Comparison of ENCODE assay signal across 1 cellular context in the genomic region with DNA sequence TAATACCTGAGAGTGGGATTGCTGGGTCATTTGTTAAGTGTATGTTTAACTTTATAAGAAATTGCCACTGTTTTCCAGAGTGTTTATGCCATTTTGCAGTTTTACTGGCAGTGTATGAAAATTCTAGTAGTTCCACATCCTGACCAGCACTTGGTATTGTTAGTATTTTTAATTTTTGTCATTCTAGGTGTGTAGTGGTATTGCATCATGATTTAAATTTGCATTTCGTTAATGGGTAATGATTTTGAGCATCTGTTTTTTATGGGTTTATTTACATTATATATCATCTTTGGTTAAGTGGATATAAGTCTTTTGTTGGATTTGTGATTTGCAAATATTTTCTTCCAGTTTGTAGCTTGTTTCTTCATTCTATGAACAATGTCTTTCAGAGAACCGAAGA.
TF ChIP-seq lines count a peak whose summit lies in the region.

No MANE protein-coding gene starts in this region.

TF ChIP-seq in K562, 482 proteins besides CTCF, POLR2A, EP300 and RAD21:
- TF ChIP-seq PHB2 (IDR thresholded peaks at IDR 0.05; ENCODE audit: low read depth) (no peak), ARID4B (CRISPR knock-in tag; IDR thresholded peaks at IDR 0.05) (no peak), IFI16 (CRISPR knock-in tag; IDR thresholded peaks at IDR 0.05) (no peak), CEBPB (tag; IDR thresholded peaks at IDR 0.05) (peak; percentile 59), E2F4 (CRISPR knock-in tag; IDR thresholded peaks at IDR 0.05; ENCODE audit: low read depth) (no peak), MED1 (CRISPR knock-in tag; IDR thresholded peaks at IDR 0.05; ENCODE audit: borderline replicate concordance) (no peak), ZBTB33 (CRISPR knock-in tag; IDR thresholded peaks at IDR 0.05) (no peak), CEBPG (CRISPR knock-in tag; IDR thresholded peaks at IDR 0.05) (no peak; the same call in 1 of the 2 replicates), CEBPG (tag; conservative IDR thresholded peaks at IDR 0.05 in 1 of 2, IDR thresholded peaks at IDR 0.05 in 1 of 2) (peak in 1 of 2 experiments; percentile 73; a peak in 2 of 4 replicates), RBM34 (IDR thresholded peaks at IDR 0.05; ENCODE audit: borderline replicate concordance, insufficient read depth, low read length) (no peak), ZBTB26 (CRISPR knock-in tag; IDR thresholded peaks at IDR 0.05) (no peak), KLF10 (CRISPR knock-in tag; IDR thresholded peaks at IDR 0.05) (no peak), ZNF77 (CRISPR knock-in tag; IDR thresholded peaks at IDR 0.05) (no peak), BHLHE40 (IDR thresholded peaks at IDR 0.05; ENCODE audit: low read length) (no peak), PPARD (CRISPR knock-in tag; IDR thresholded peaks at IDR 0.05) (no peak), FIP1L1 (IDR thresholded peaks at IDR 0.05; ENCODE audit: low read depth, low read length, poor library complexity, severe bottlenecking) (no peak)
- TF ChIP-seq, protein P1, sequence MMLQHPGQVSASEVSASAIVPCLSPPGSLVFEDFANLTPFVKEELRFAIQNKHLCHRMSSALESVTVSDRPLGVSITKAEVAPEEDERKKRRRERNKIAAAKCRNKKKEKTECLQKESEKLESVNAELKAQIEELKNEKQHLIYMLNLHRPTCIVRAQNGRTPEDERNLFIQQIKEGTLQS (IDR thresholded peaks at IDR 0.05) = peak; percentile 76
- TF ChIP-seq, protein P1 (CRISPR knock-in tag; conservative IDR thresholded peaks at IDR 0.05) = no peak
- TF ChIP-seq, protein P2, sequence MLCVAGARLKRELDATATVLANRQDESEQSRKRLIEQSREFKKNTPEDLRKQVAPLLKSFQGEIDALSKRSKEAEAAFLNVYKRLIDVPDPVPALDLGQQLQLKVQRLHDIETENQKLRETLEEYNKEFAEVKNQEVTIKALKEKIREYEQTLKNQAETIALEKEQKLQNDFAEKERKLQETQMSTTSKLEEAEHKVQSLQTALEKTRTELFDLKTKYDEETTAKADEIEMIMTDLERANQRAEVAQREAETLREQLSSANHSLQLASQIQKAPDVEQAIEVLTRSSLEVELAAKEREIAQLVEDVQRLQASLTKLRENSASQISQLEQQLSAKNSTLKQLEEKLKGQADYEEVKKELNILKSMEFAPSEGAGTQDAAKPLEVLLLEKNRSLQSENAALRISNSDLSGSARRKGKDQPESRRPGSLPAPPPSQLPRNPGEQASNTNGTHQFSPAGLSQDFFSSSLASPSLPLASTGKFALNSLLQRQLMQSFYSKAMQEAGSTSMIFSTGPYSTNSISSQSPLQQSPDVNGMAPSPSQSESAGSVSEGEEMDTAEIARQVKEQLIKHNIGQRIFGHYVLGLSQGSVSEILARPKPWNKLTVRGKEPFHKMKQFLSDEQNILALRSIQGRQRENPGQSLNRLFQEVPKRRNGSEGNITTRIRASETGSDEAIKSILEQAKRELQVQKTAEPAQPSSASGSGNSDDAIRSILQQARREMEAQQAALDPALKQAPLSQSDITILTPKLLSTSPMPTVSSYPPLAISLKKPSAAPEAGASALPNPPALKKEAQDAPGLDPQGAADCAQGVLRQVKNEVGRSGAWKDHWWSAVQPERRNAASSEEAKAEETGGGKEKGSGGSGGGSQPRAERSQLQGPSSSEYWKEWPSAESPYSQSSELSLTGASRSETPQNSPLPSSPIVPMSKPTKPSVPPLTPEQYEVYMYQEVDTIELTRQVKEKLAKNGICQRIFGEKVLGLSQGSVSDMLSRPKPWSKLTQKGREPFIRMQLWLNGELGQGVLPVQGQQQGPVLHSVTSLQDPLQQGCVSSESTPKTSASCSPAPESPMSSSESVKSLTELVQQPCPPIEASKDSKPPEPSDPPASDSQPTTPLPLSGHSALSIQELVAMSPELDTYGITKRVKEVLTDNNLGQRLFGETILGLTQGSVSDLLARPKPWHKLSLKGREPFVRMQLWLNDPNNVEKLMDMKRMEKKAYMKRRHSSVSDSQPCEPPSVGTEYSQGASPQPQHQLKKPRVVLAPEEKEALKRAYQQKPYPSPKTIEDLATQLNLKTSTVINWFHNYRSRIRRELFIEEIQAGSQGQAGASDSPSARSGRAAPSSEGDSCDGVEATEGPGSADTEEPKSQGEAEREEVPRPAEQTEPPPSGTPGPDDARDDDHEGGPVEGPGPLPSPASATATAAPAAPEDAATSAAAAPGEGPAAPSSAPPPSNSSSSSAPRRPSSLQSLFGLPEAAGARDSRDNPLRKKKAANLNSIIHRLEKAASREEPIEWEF (CRISPR knock-in tag; IDR thresholded peaks at IDR 0.05) = no peak
- TF ChIP-seq, protein P3, sequence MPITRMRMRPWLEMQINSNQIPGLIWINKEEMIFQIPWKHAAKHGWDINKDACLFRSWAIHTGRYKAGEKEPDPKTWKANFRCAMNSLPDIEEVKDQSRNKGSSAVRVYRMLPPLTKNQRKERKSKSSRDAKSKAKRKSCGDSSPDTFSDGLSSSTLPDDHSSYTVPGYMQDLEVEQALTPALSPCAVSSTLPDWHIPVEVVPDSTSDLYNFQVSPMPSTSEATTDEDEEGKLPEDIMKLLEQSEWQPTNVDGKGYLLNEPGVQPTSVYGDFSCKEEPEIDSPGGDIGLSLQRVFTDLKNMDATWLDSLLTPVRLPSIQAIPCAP (CRISPR knock-in tag; IDR thresholded peaks at IDR 0.05; ENCODE audit: borderline replicate concordance) = no peak
